11 cellular contexts compared by ENCODE assay signal in genomic region chrX:40103565-40104323, GRCh38. TPM values are rescaled to one million over a fixed set of nuclear protein-coding genes. Genes with fewer than 3 reads are reported as not detected.
DNase-seq lines count a peak whose midpoint lies in the region; ATAC-seq and TF ChIP-seq lines count a peak whose summit lies in the region.
"Had no signal": no experiment of that assay in that cellular context is flagged by ENCODE, and none has a peak within 500 bp of the region (broad histone marks: within the 10 kb centered on the region; RNA-seq: fewer than 3 reads in every experiment).

No MANE protein-coding gene starts in this region.

- no peak for DNase-seq in GM23338 (ENCODE audit: low spot score)
- DNase-seq in WERI-Rb-1: peak; percentile 36
- DNase-seq in natural killer cell: no peak
- no peak for DNase-seq in ascending aorta (ENCODE audit: low spot score in 2 of 2)
- no peak for DNase-seq in osteoblast (ENCODE audit: insufficient read length, low spot score, missing footprints)
- DNase-seq in G401 (ENCODE audit: low spot score): no peak
- DNase-seq: foreskin keratinocyte had no signal

- peaks cover 0 to 11% (median 0%) of the 10 kb centered on the region in 11 experiments; a peak in 4 of 22 replicates for H3K36me3 ChIP-seq in BLaER1 treated with 17β-estradiol and CSF1 and Interleukin-3, amounts not matched to agents 10 nM and 100 nM
- H3K36me3 ChIP-seq in GM23338 (ENCODE audit: insufficient read depth) (no peaks in the 10 kb centered on the region), WERI-Rb-1 (no peaks in the 10 kb centered on the region), ascending aorta (no peaks in the 10 kb centered on the region), osteoblast (ENCODE audit: insufficient read depth, low read length) (no peaks in the 10 kb centered on the region)

- intact Hi-C loops in natural killer cell (cut with micrococcal nuclease): loop anchor here (2.0 kb wide), 1 partner anchor 65 kb away; no protein-coding TSS in a partner anchor
- intact Hi-C loops in ascending aorta (cut with DNase I): loop anchor here (2.0 to 10.0 kb wide), 2 partner anchors 71 to 459 kb away; no protein-coding TSS in a partner anchor

- ATAC-seq in GM23338: no peak
- no peak for ATAC-seq in natural killer cell
- ATAC-seq in HG03159 (IDR thresholded peaks at IDR 0.05; ENCODE audit: unreplicated experiment): no peak

- H3K4me1 Mint-ChIP-seq in GM23338 (peaks cover 21% of the 10 kb centered on the region), natural killer cell (peaks cover 6 to 14% of the 10 kb centered on the region in 2 donors)

- no peak overlapping the region for H2AFZ ChIP-seq in GM23338
- no peak overlapping the region for H2AFZ ChIP-seq in osteoblast (ENCODE audit: low read length)

- H3K9me3 ChIP-seq in BLaER1 treated with 17β-estradiol and CSF1 and Interleukin-3, amounts not matched to agents 10 nM and 100 nM (replicated peaks in 1 of 11): peaks cover 49 to 69% (median 63%) of the 10 kb centered on the region in 11 experiments
- peaks cover 31% of the 10 kb centered on the region for H3K9me3 ChIP-seq in WERI-Rb-1 (ENCODE audit: severe bottlenecking)
- H3K9me3 ChIP-seq in ascending aorta: no peaks in the 10 kb centered on the region
- H3K9me3 ChIP-seq in osteoblast (ENCODE audit: low read depth, low read length): no peaks in the 10 kb centered on the region

- H3K4me1 ChIP-seq in BLaER1 treated with 17β-estradiol and CSF1 and Interleukin-3, amounts not matched to agents 10 nM and 100 nM: peaks cover 71 to 91% (median 87%) of the 10 kb centered on the region in 10 experiments
- peaks cover 28% of the 10 kb centered on the region for H3K4me1 ChIP-seq in GM23338 (ENCODE audit: insufficient read depth)
- H3K4me1 ChIP-seq in ascending aorta: peaks cover 5 to 29% of the 10 kb centered on the region in 2 donors
- peaks cover 18% of the 10 kb centered on the region for H3K4me1 ChIP-seq in osteoblast (ENCODE audit: insufficient read depth, low read length)
- H3K4me1 ChIP-seq: foreskin keratinocyte had no signal

- peaks cover 16% of the 10 kb centered on the region for H3K79me2 ChIP-seq in GM23338 (replicated peaks; ENCODE audit: insufficient read depth)
- H3K79me2 ChIP-seq in osteoblast (ENCODE audit: insufficient read depth, low read length): no peaks in the 10 kb centered on the region

- in situ Hi-C loops in G401 (cut with HindIII; ENCODE audit: low sequenced_read_pairs): no loop called here

- peak overlapping the region; percentile 72 for H3K4me3 Mint-ChIP-seq in GM23338
- peak overlapping the region; percentile 42 for H3K4me3 Mint-ChIP-seq in natural killer cell

- H3K27ac Mint-ChIP-seq in GM23338 (no peak overlapping the region), natural killer cell (no peak overlapping the region)
- H3K27ac Mint-ChIP-seq: memory B cell had no signal

- H3K9me2 ChIP-seq in GM23338 (ENCODE audit: insufficient read depth): no peaks in the 10 kb centered on the region

- no peak for TF ChIP-seq CTCF in GM23338 (conservative IDR thresholded peaks at IDR 0.05; ENCODE audit: low read depth in 2 of 2)
- no peak for TF ChIP-seq CTCF in WERI-Rb-1 (IDR thresholded peaks at IDR 0.05; ENCODE audit: low read depth, low read length)
- TF ChIP-seq CTCF in natural killer cell (IDR thresholded peaks at IDR 0.05): no peak
- no peak for TF ChIP-seq CTCF in ascending aorta (IDR thresholded peaks at IDR 0.05)
- no peak for TF ChIP-seq CTCF in osteoblast (IDR thresholded peaks at IDR 0.05; ENCODE audit: extremely low read depth, low read depth, low read length)

- H3F3A ChIP-seq in GM23338 (replicated peaks; ENCODE audit: low read depth): 0 out of 2 replicates have a peak, but pooled peaks cover 4% of the 10 kb centered on the region

- peak overlapping the region; percentile 82 to 95 (median 91); a peak in 21 of 22 replicates for H3K4me2 ChIP-seq in BLaER1 treated with 17β-estradiol and CSF1 and Interleukin-3, amounts not matched to agents 10 nM and 100 nM
- H3K4me2 ChIP-seq in GM23338 (peak overlapping the region; percentile 85), osteoblast (ENCODE audit: insufficient read depth, low read length) (no peak overlapping the region)

- H3K36me3 Mint-ChIP-seq in GM23338 (ENCODE audit: low read depth): no peaks in the 10 kb centered on the region
- H3K36me3 Mint-ChIP-seq in natural killer cell: no peaks in the 10 kb centered on the region
- H3K36me3 Mint-ChIP-seq: memory B cell had no signal

- no peak overlapping the region; a peak in 1 of 22 replicates for H3K27ac ChIP-seq in BLaER1 treated with 17β-estradiol and CSF1 and Interleukin-3, amounts not matched to agents 10 nM and 100 nM
- no peak overlapping the region for H3K27ac ChIP-seq in GM23338 (ENCODE audit: low read depth)
- H3K27ac ChIP-seq in WERI-Rb-1: peak overlapping the region; percentile 93
- H3K27ac ChIP-seq in ascending aorta: peak overlapping the region in 1 of 2 donors; percentile 96
- no peak overlapping the region for H3K27ac ChIP-seq in osteoblast (ENCODE audit: low read depth, low read length)
- H3K27ac ChIP-seq: foreskin keratinocyte had no signal

- H3K4me3 ChIP-seq in BLaER1 treated with 17β-estradiol and CSF1 and Interleukin-3, amounts not matched to agents 10 nM and 100 nM: 0 out of 20 replicates have a peak overlapping the region, but pooled peaks of 1 of the 10 experiments have one; percentile 57
- H3K4me3 ChIP-seq in GM23338 (peak overlapping the region; percentile 63), WERI-Rb-1 (ENCODE audit: low read depth, low read length) (peak overlapping the region; percentile 66), ascending aorta (no peak overlapping the region), osteoblast (ENCODE audit: insufficient read depth, low read length) (no peak overlapping the region)

- H3K9me3 Mint-ChIP-seq in GM23338: no peaks in the 10 kb centered on the region
- no peaks in the 10 kb centered on the region for H3K9me3 Mint-ChIP-seq in natural killer cell
- H3K9me3 Mint-ChIP-seq: central memory CD8-positive, alpha-beta T cell; memory B cell had no signal

- peaks cover 5 to 92% (median 82%) of the 10 kb centered on the region in 11 experiments; a peak in 20 of 22 replicates for H4K20me1 ChIP-seq in BLaER1 treated with 17β-estradiol and CSF1 and Interleukin-3, amounts not matched to agents 10 nM and 100 nM
- H4K20me1 ChIP-seq in GM23338 (replicated peaks; ENCODE audit: insufficient read depth): no peaks in the 10 kb centered on the region; the same call in 1 of the 2 replicates
- peaks cover 4% of the 10 kb centered on the region for H4K20me1 ChIP-seq in osteoblast (ENCODE audit: insufficient read depth, low read length)

- H3K27me3 ChIP-seq in BLaER1 treated with 17β-estradiol and CSF1 and Interleukin-3, amounts not matched to agents 10 nM and 100 nM: peaks cover 7 to 30% (median 15%) of the 10 kb centered on the region in 11 experiments; a peak in 18 of 22 replicates
- H3K27me3 ChIP-seq in GM23338 (ENCODE audit: insufficient read depth) (peaks cover 63% of the 10 kb centered on the region), WERI-Rb-1 (ENCODE audit: insufficient read depth, low read depth, severe bottlenecking) (peaks cover 67% of the 10 kb centered on the region), ascending aorta (no peaks in the 10 kb centered on the region), osteoblast (ENCODE audit: insufficient read depth, low read length) (peaks cover 44% of the 10 kb centered on the region)
- H3K27me3 ChIP-seq: foreskin keratinocyte had no signal

- peak overlapping the region in 6 of 11 experiments; percentile 78 to 84 (median 82); a peak in 5 of 22 replicates for H3K9ac ChIP-seq in BLaER1 treated with 17β-estradiol and CSF1 and Interleukin-3, amounts not matched to agents 10 nM and 100 nM

- H3K27me3 Mint-ChIP-seq in GM23338 (ENCODE audit: insufficient read depth, low read depth, poor library complexity): peaks cover 44% of the 10 kb centered on the region
- peaks cover 3 to 7% of the 10 kb centered on the region in 2 donors for H3K27me3 Mint-ChIP-seq in natural killer cell (ENCODE audit: low read depth in 2 of 2)
- H3K27me3 Mint-ChIP-seq: central memory CD8-positive, alpha-beta T cell; memory B cell had no signal

TF ChIP-seq in GM23338, 12 proteins besides CTCF, POLR2A, EP300 and RAD21 (continues in another document):
- no peak for TF ChIP-seq ETS1 (IDR thresholded peaks at IDR 0.05)

RNA-seq across cellular contexts. Expression of gene BCOR, which starts 6.0 kb away (rescaled TPM):
- 60.8 TPM in 2 replicates for total RNA-seq in GM23338 (2014; rRNA removed; shearing (Covaris generic))
- 25.5 and 25.8 TPM in 2 replicates for polyA plus RNA-seq in GM23338 (2016; fragmentation: Nextera tagmentation; extraction: Ambion mirVana)
- total RNA-seq in natural killer cell (10 to 100 TPM; 20.0 to 35.2 (median 29.2) TPM), ascending aorta (26.7 TPM), osteoblast (14.7 and 14.8 TPM in 2 replicates)
- 21.3 and 28.8 TPM in 2 replicates for total RNA-seq in G401 (2014; rRNA removed; shearing (Covaris generic))

Comparison
In these comparisons a context has a peak if more than half of its experiments do, and no peak if none do; other contexts are left out.
1. H3K4me3 ChIP-seq: peak in GM23338 (single experiment) and WERI-Rb-1 (single experiment); none in ascending aorta (0 of 2) and osteoblast (single experiment).